In genomic region chr22:38299001-38299651, GRCh38 we compare ENCODE assay signal across 20 cellular contexts. TPM values are rescaled to one million over a fixed set of nuclear protein-coding genes. Genes with fewer than 3 reads are reported as not detected.
DNase-seq lines count a peak whose midpoint lies in the region; ATAC-seq and TF ChIP-seq lines count a peak whose summit lies in the region.
"Had no signal": no experiment of that assay in that cellular context is flagged by ENCODE, and none has a peak within 500 bp of the region (broad histone marks: within the 10 kb centered on the region; RNA-seq: fewer than 3 reads in every experiment).

No MANE protein-coding gene starts in this region.

- CTCF ChIA-PET in CD8-positive, alpha-beta T cell (lab: Charles Lee): interaction anchor here (0.8 to 5.2 kb wide), 8 partner anchors 9 to 224 kb away, joined by 3 to 20 read pairs (median 4); partner anchors contain the start of gene TMEM184B

- no peaks in the 10 kb centered on the region for H3K9me3 ChIP-seq in breast epithelium
- H3K9me3 ChIP-seq in ascending aorta: no peaks in the 10 kb centered on the region
- no peaks in the 10 kb centered on the region for H3K9me3 ChIP-seq in CD8-positive, alpha-beta T cell (ENCODE audit: low read length)
- no peaks in the 10 kb centered on the region for H3K9me3 ChIP-seq in sigmoid colon
- H3K9me3 ChIP-seq: BE2C, neutrophil, Peyer's patch, SK-N-SH, transverse colon had no signal

- no peaks in the 10 kb centered on the region for H3K4me1 Mint-ChIP-seq in CD8-positive, alpha-beta T cell (ENCODE audit: low read depth)

- WGBS in sigmoid colon, 2 donors: 80 to 85% methylated on average over 12 of the region's 12 CpGs

- no peak for TF ChIP-seq EP300 in sigmoid colon (IDR thresholded peaks at IDR 0.05)

- H3K4me1 ChIP-seq in breast epithelium (peaks cover 0 to 19% of the 10 kb centered on the region in 2 donors), ascending aorta (peaks cover 3 to 15% of the 10 kb centered on the region in 2 donors), sigmoid colon (peaks cover 0 to 11% (median 9%) of the 10 kb centered on the region in 4 donors)
- H3K4me1 ChIP-seq in CD8-positive, alpha-beta T cell (ENCODE audit: insufficient read depth, low read length): no peaks in the 10 kb centered on the region
- H3K4me1 ChIP-seq: BE2C had no signal

- POLR2A ChIA-PET in CD8-positive, alpha-beta T cell (lab: Charles Lee): no interaction called here

- ATAC-seq in left lobe of liver (peak; percentile 80), GM21529 (IDR thresholded peaks at IDR 0.05; ENCODE audit: unreplicated experiment) (no peak)
- ATAC-seq in CD8-positive, alpha-beta T cell: no peak

- peaks cover 4% of the 10 kb centered on the region for H3K36me3 ChIP-seq in breast epithelium
- H3K36me3 ChIP-seq in ascending aorta: peaks cover 92 to 99% of the 10 kb centered on the region in 2 donors
- H3K36me3 ChIP-seq in CD8-positive, alpha-beta T cell (ENCODE audit: insufficient read depth, low read length): peaks cover 34% of the 10 kb centered on the region
- H3K36me3 ChIP-seq in sigmoid colon: peaks cover 68 to 97% (median 89%) of the 10 kb centered on the region in 4 donors

- TF ChIP-seq POLR2A in breast epithelium (IDR thresholded peaks at IDR 0.05): no peak
- TF ChIP-seq POLR2A in sigmoid colon (IDR thresholded peaks at IDR 0.05): no peak

- intact Hi-C loops in breast epithelium (cut with DNase I; ENCODE audit: low total_unique reads): no loop called here
- intact Hi-C loops in ascending aorta (cut with DNase I): no loop called here
- intact Hi-C loops in CD8-positive, alpha-beta T cell (cut with DNase I, micrococcal nuclease): loop anchor here in 1 of 2 experiments (5.0 kb wide), 1 partner anchor 273 kb away; the partner anchor contains the start of gene DMC1
- intact Hi-C loops in sigmoid colon (cut with DNase I): no loop called here

- H3K4me3 Mint-ChIP-seq in CD8-positive, alpha-beta T cell: no peak overlapping the region
- H3K4me3 Mint-ChIP-seq: activated T-helper 1 cell treated with anti-CD3 and anti-CD28 coated beads, Interleukin-12 subunit alpha, Interleukin-12 subunit beta, Interleukin-2, Interleukin-4 antibody, amounts not matched to agents 30 ng/mL and 10 ng/mL and 1 ng/mL, durations not matched to agents 14 hours and 24 hours and 36 hours; brain; dendritic cell treated with granulocyte-macrophage colony-stimulating factor and Interleukin-4, amounts not matched to agents 40 ng/mL and 50 ng/mL, for 4 days; stimulated activated effector memory CD8-positive, alpha-beta T cell treated with anti-CD3 and anti-CD28 coated beads, Interleukin-12 subunit alpha, Interleukin-12 subunit beta, amount 100 ng/mL, for 72 hours had no signal

- no peaks in the 10 kb centered on the region for H3K9me3 Mint-ChIP-seq in CD8-positive, alpha-beta T cell
- H3K9me3 Mint-ChIP-seq: activated naive CD4-positive, alpha-beta T cell treated with anti-CD3 and anti-CD28 coated beads, Interleukin-2, amount 50 U/mL, for 72 hours; activated T-helper 1 cell treated with anti-CD3 and anti-CD28 coated beads, Interleukin-12 subunit alpha, Interleukin-12 subunit beta, Interleukin-2, Interleukin-4 antibody, amounts not matched to agents 30 ng/mL and 10 ng/mL and 1 ng/mL, durations not matched to agents 14 hours and 24 hours and 36 hours; brain; dendritic cell treated with granulocyte-macrophage colony-stimulating factor and Interleukin-4, amounts not matched to agents 40 ng/mL and 50 ng/mL, for 4 days; stimulated activated effector memory CD8-positive, alpha-beta T cell treated with anti-CD3 and anti-CD28 coated beads, Interleukin-12 subunit alpha, Interleukin-12 subunit beta, amount 100 ng/mL, for 72 hours had no signal

- no peak overlapping the region for H3K27ac Mint-ChIP-seq in CD8-positive, alpha-beta T cell
- H3K27ac Mint-ChIP-seq: activated T-helper 1 cell treated with anti-CD3 and anti-CD28 coated beads, Interleukin-12 subunit alpha, Interleukin-12 subunit beta, Interleukin-2, Interleukin-4 antibody, amounts not matched to agents 30 ng/mL and 10 ng/mL and 1 ng/mL, durations not matched to agents 14 hours and 24 hours and 36 hours; dendritic cell treated with granulocyte-macrophage colony-stimulating factor and Interleukin-4, amounts not matched to agents 40 ng/mL and 50 ng/mL, for 4 days; stimulated activated effector memory CD8-positive, alpha-beta T cell treated with anti-CD3 and anti-CD28 coated beads, Interleukin-12 subunit alpha, Interleukin-12 subunit beta, amount 100 ng/mL, for 72 hours had no signal

- H3K27me3 ChIP-seq in breast epithelium: no peaks in the 10 kb centered on the region
- H3K27me3 ChIP-seq in ascending aorta: no peaks in the 10 kb centered on the region
- no peaks in the 10 kb centered on the region for H3K27me3 ChIP-seq in CD8-positive, alpha-beta T cell (ENCODE audit: insufficient read depth, low read length)
- H3K27me3 ChIP-seq in sigmoid colon: no peaks in the 10 kb centered on the region
- H3K27me3 ChIP-seq: BE2C, neutrophil, Peyer's patch, transverse colon had no signal

- H3K27ac ChIP-seq in breast epithelium (peak overlapping the region; percentile 97), ascending aorta (no peak overlapping the region), sigmoid colon (no peak overlapping the region)
- H3K27ac ChIP-seq in CD8-positive, alpha-beta T cell (ENCODE audit: low read depth, low read length): no peak overlapping the region
- H3K27ac ChIP-seq: neutrophil, Peyer's patch, transverse colon had no signal

- H3K4me3 ChIP-seq in breast epithelium: no peak overlapping the region
- H3K4me3 ChIP-seq in ascending aorta: no peak overlapping the region
- no peak overlapping the region for H3K4me3 ChIP-seq in CD8-positive, alpha-beta T cell (ENCODE audit: low read depth, low read length)
- no peak overlapping the region for H3K4me3 ChIP-seq in sigmoid colon
- H3K4me3 ChIP-seq: Peyer's patch, transverse colon had no signal

- DNase-seq in NCI-H2029 (lab: John Stamatoyannopoulos, UW) (peak; percentile 34), breast epithelium (ENCODE audit: low spot score in 2 of 2) (peak in 1 of 2 donors; percentile 75), left lobe of liver (ENCODE audit: low spot score) (peak; percentile 76), ascending aorta (ENCODE audit: low spot score in 2 of 2) (no peak), sigmoid colon (no peak)
- DNase-seq in CD8-positive, alpha-beta T cell: no peak
- DNase-seq: activated CD4-positive, alpha-beta T cell treated with anti-CD3 and anti-CD28 coated beads for 1 hour; NCI-H1436 treated with DMSO at 0.1 percent for 48 hours; Peyer's patch; retina; transverse colon had no signal

- H3K27me3 Mint-ChIP-seq in CD8-positive, alpha-beta T cell (ENCODE audit: low read depth): no peaks in the 10 kb centered on the region

- TF ChIP-seq CTCF in breast epithelium (IDR thresholded peaks at IDR 0.05) (no peak), ascending aorta (IDR thresholded peaks at IDR 0.05) (no peak), sigmoid colon (IDR thresholded peaks at IDR 0.05) (no peak)
- no peak for TF ChIP-seq CTCF in CD8-positive, alpha-beta T cell (IDR thresholded peaks at IDR 0.05)

- H3K36me3 Mint-ChIP-seq in CD8-positive, alpha-beta T cell: peaks cover 81% of the 10 kb centered on the region

RNA-seq across cellular contexts. Expression of gene CSNK1E, which starts 18.1 kb away (rescaled TPM):
- total RNA-seq in breast epithelium: 100 to 1,000 TPM in 2 of 3 donors, 10 to 100 TPM in 1; 83.0 to 147 (median 117) TPM
- total RNA-seq in left lobe of liver: 29.4 TPM
- total RNA-seq in ascending aorta: 185 TPM
- total RNA-seq in CD8-positive, alpha-beta T cell: 100 to 1,000 TPM; 172 to 178 TPM
- total RNA-seq in sigmoid colon: 100 to 1,000 TPM in 1 of 4 donors, 10 to 100 TPM in 3; 60.6 to 116 (median 73.3) TPM
- 10 to 100 TPM; 33.6 to 82.8 (median 35.1) TPM for polyA plus RNA-seq in sigmoid colon

RNA-seq across cellular contexts. Expression of gene TMEM184B, which starts 26.3 kb away (rescaled TPM):
- total RNA-seq in breast epithelium: 10 to 100 TPM; 30.6 to 49.5 (median 42.4) TPM
- 11.7 TPM for total RNA-seq in left lobe of liver
- 118 TPM for total RNA-seq in ascending aorta
- 10 to 100 TPM; 53.0 TPM for total RNA-seq in CD8-positive, alpha-beta T cell
- total RNA-seq in sigmoid colon: 10 to 100 TPM; 42.6 to 96.4 (median 68.1) TPM
- 10 to 100 TPM in 1 of 3 donors, 1 to 10 TPM in 2; 7.2 to 34.3 (median 8.1) TPM for polyA plus RNA-seq in sigmoid colon

Comparison
In these comparisons a context has a peak if more than half of its experiments do, and no peak if none do; other contexts are left out.
1. DNase-seq: peak in NCI-H2029 (single experiment) and left lobe of liver (single experiment); none in ascending aorta (0 of 2), CD8-positive, alpha-beta T cell (0 of 7) and sigmoid colon (single experiment).
2. H3K27ac ChIP-seq: peak in breast epithelium (2 of 2); none in ascending aorta (0 of 2), CD8-positive, alpha-beta T cell (single experiment) and sigmoid colon (0 of 4).